1 cellular context compared by ENCODE assay signal in genomic region chr11:130915556-130916237, GRCh38.
TF ChIP-seq lines count a peak whose summit lies in the region.

No MANE protein-coding gene starts in this region.

TF ChIP-seq in GM23338, 12 proteins besides CTCF, POLR2A, EP300 and RAD21 (continued from another document):
- no peak for TF ChIP-seq ZNF462 (CRISPR knock-in tag; IDR thresholded peaks at IDR 0.05)
- no peak for TF ChIP-seq NANOG (IDR thresholded peaks at IDR 0.05; ENCODE audit: borderline replicate concordance)
- TF ChIP-seq REST (IDR thresholded peaks at IDR 0.05; ENCODE audit: unreplicated experiment) = no peak
- TF ChIP-seq JUNB (IDR thresholded peaks at IDR 0.05; ENCODE audit: unreplicated experiment) = no peak
- no peak for TF ChIP-seq ZNF114 (CRISPR knock-in tag; IDR thresholded peaks at IDR 0.05)
- TF ChIP-seq ETS1 (IDR thresholded peaks at IDR 0.05) = no peak
- no peak for TF ChIP-seq EZH2 (IDR thresholded peaks at IDR 0.05; ENCODE audit: low read depth, unreplicated experiment)
- TF ChIP-seq STAT1 (IDR thresholded peaks at IDR 0.05; ENCODE audit: unreplicated experiment) = no peak
TF ChIP-seq in GM23338: peak in this region for 0.
